Comparison of ENCODE assay signal across 10 cellular contexts in genomic region chr10:93127623-93128230, GRCh38. TPM values are rescaled to one million over a fixed set of nuclear protein-coding genes. Genes with fewer than 3 reads are reported as not detected.
DNase-seq lines count a peak whose midpoint lies in the region; FAIRE-seq and TF ChIP-seq lines count a peak whose summit lies in the region.
"Not testable (repeated sequence)": the region's sequence is repeated elsewhere in the genome, so short reads cannot be mapped to it uniquely, and the experiment has no call there.
"Had no signal": no experiment of that assay in that cellular context is flagged by ENCODE, and none has a peak within 500 bp of the region (broad histone marks: within the 10 kb centered on the region; RNA-seq: fewer than 3 reads in every experiment).

No MANE protein-coding gene starts in this region.

- not testable (repeated sequence) for TF ChIP-seq POLR2A in transverse colon (IDR thresholded peaks at IDR 0.05)

- H3K9ac ChIP-seq in colonic mucosa (ENCODE audit: low read depth in 2 of 2, low read length in 2 of 2), result not testable (repeated sequence)

- 16 to 75% (median 39%) methylated on average over 9 of the region's 9 CpGs for WGBS in small intestine, 3 donors
- WGBS in transverse colon (ENCODE audit: low coverage in 1 of 2), 2 donors, result 48 to 83% methylated on average over 3 to 9 of the region's 9 CpGs

- FAIRE-seq in small intestine (lab: Jason Lieb, UNC), result not testable (repeated sequence)

- H3K4me1 ChIP-seq in colonic mucosa; small intestine (ENCODE audit: control insufficient read depth in 2 of 2, insufficient read depth in 1 of 2, low read depth in 1 of 2, low read length in 1 of 2): not testable (repeated sequence)
- H3K4me1 ChIP-seq in transverse colon, result peaks cover 0 to 30% (median 9%) of the 10 kb centered on the region in 4 donors

- in situ Hi-C loops in transverse colon (cut with MboI; ENCODE audit: low pct_ligation_motif_present in 1 of 4, low pct_unique_long_range_greater_than_20kb in 1 of 4, low sequenced_read_pairs in 3 of 4), result not testable (repeated sequence)

- DNase-seq in HT-29 (ENCODE audit: low spot score) (peak; percentile 72), colonic mucosa (peak; percentile 85), islet precursor cell (peak; percentile 14), mucosa of gallbladder (ENCODE audit: low spot score) (peak; percentile 27), small intestine (peak; percentile 67), transverse colon (peak; percentile 79)

- not testable (repeated sequence) for TF ChIP-seq CTCF in colonic mucosa (IDR thresholded peaks at IDR 0.05); transverse colon (IDR thresholded peaks at IDR 0.05)

- not testable (repeated sequence) for TF ChIP-seq EP300 in transverse colon (IDR thresholded peaks at IDR 0.05; ENCODE audit: low read depth)

- H3K4me3 ChIP-seq in colonic mucosa; small intestine (ENCODE audit: low read depth in 1 of 2, low read length in 2 of 2); transverse colon: not testable (repeated sequence)

- H3K27ac ChIP-seq in colonic mucosa (peak overlapping the region; percentile 83), small intestine (ENCODE audit: low read depth in 1 of 2, low read length in 1 of 2) (peak overlapping the region in 1 of 2 donors; percentile 85), transverse colon (peak overlapping the region; percentile 62 to 83 (median 76))

- H3K9me3 ChIP-seq in colonic mucosa; small intestine (ENCODE audit: control insufficient read depth, low read depth); transverse colon: not testable (repeated sequence)

- intact Hi-C loops in colonic mucosa (cut with DNase I); transverse colon (cut with DNase I; ENCODE audit: low total_unique reads): not testable (repeated sequence)

- H3K27me3 ChIP-seq in colonic mucosa; small intestine (ENCODE audit: control insufficient read depth in 2 of 2, insufficient read depth in 2 of 2, low read length in 2 of 2); transverse colon: not testable (repeated sequence)

- not testable (repeated sequence) for H3K36me3 ChIP-seq in colonic mucosa; small intestine (ENCODE audit: control insufficient read depth in 2 of 2, insufficient read depth in 2 of 2, low read length in 2 of 2); transverse colon

RNA-seq across cellular contexts. Expression of gene CYP26A1, which starts 54.0 kb away (rescaled TPM):
- 2.1 and 2.6 TPM in 2 replicates for total RNA-seq in HT-29 (2014; rRNA removed; shearing (Covaris generic))
- total RNA-seq in colonic mucosa (not detected), mucosa of gallbladder (not detected), transverse colon (not detected)
- under 1 TPM in 1 of 3 donors, not detected in 2; 0.03 TPM for polyA plus RNA-seq in small intestine
- total RNA-seq: A673; CD4-positive, alpha-beta memory T cell; GM12878; GM23248 had no signal
- polyA plus RNA-seq: CD4-positive, alpha-beta memory T cell; GM12878; GM23248 had no signal

Comparison
In these comparisons a context has a peak if more than half of its experiments do, and no peak if none do; other contexts are left out.
1. DNase-seq: peak in every context shown above with its lines; median percentile 85 in colonic mucosa; 79 in transverse colon; 72 in HT-29; 67 in small intestine; 27 in mucosa of gallbladder; 14 in islet precursor cell.